In genomic region chr14:89367449-89368120, GRCh38 we compare ENCODE assay signal across 13 cellular contexts. TPM values are rescaled to one million over a fixed set of nuclear protein-coding genes. Genes with fewer than 3 reads are reported as not detected.
DNase-seq lines count a peak whose midpoint lies in the region; TF ChIP-seq lines count a peak whose summit lies in the region.
"Had no signal": no experiment of that assay in that cellular context is flagged by ENCODE, and none has a peak within 500 bp of the region (broad histone marks: within the 10 kb centered on the region; RNA-seq: fewer than 3 reads in every experiment).

No MANE protein-coding gene starts in this region.

- no peak for TF ChIP-seq CTCF in AG04450 (IDR thresholded peaks at IDR 0.05; ENCODE audit: low read depth, low read length)
- TF ChIP-seq CTCF in endodermal cell (conservative IDR thresholded peaks at IDR 0.05) = no peak
- no peak for TF ChIP-seq CTCF in nephron progenitor cell (IDR thresholded peaks at IDR 0.05)

- no peaks in the 10 kb centered on the region for H3K27me3 Mint-ChIP-seq in endodermal cell (ENCODE audit: insufficient read depth)
- no peaks in the 10 kb centered on the region for H3K27me3 Mint-ChIP-seq in nephron progenitor cell (ENCODE audit: low read depth, poor library complexity)

- H3K27ac Mint-ChIP-seq in endodermal cell (peak overlapping the region; percentile 57), nephron progenitor cell (peak overlapping the region; percentile 86)

- H3K9me3 ChIP-seq in AG04450 (ENCODE audit: control insufficient read depth, insufficient read depth, low read length) (no peaks in the 10 kb centered on the region), endodermal cell (ENCODE audit: control insufficient read depth, low read length) (peaks cover 6% of the 10 kb centered on the region)
- H3K9me3 ChIP-seq: HAP-1 had no signal

- no peak for DNase-seq in AG04450 (ENCODE audit: low read depth, low spot score)
- peak; percentile 46 for DNase-seq in NCI-H510A treated with DMSO at 0.1 percent for 48 hours (lab: John Stamatoyannopoulos, UW)
- DNase-seq in endodermal cell = no peak
- no peak for DNase-seq in nephron progenitor cell
- DNase-seq in GM19238 (ENCODE audit: insufficient read length, low spot score) = no peak
- no peak for DNase-seq in stimulated activated CD4-positive, alpha-beta T cell treated with anti-CD3 and anti-CD28 coated beads, Interleukin-4, amount 100 ng/mL, for 24 hours
- DNase-seq in stimulated activated CD8-positive, alpha-beta memory T cell treated with anti-CD3 and anti-CD28 coated beads, Interleukin-4, amount 100 ng/mL, for 48 hours = no peak
- no peak for DNase-seq in NCI-H1436 treated with DMSO at 0.1 percent for 48 hours (lab: John Stamatoyannopoulos, UW)
- DNase-seq: mesendoderm, NCI-H2107 had no signal

- H3K4me1 ChIP-seq in endodermal cell (ENCODE audit: control insufficient read depth, insufficient read depth, low read length) = peaks cover 8% of the 10 kb centered on the region

- H3K36me3 Mint-ChIP-seq in endodermal cell (ENCODE audit: low read depth) = peaks cover 13% of the 10 kb centered on the region
- peaks cover 41% of the 10 kb centered on the region for H3K36me3 Mint-ChIP-seq in nephron progenitor cell (ENCODE audit: low read depth)

- POLR2A ChIA-PET in AG04450 (lab: Yijun Ruan, JAX) = no interaction called here

- peaks cover 58% of the 10 kb centered on the region for H3K4me1 Mint-ChIP-seq in endodermal cell
- H3K4me1 Mint-ChIP-seq in nephron progenitor cell = peaks cover 67% of the 10 kb centered on the region

- H3K4me3 ChIP-seq in AG04450 (ENCODE audit: low read depth, low read length) = no peak overlapping the region
- H3K4me3 ChIP-seq in endodermal cell (ENCODE audit: low read length) = no peak overlapping the region
- H3K4me3 ChIP-seq: HAP-1 had no signal

- WGBS in endodermal cell (ENCODE audit: insufficient coverage in 1 of 2, insufficient read length in 1 of 2), 2 experiments = 84 to 88% methylated on average over 11 to 18 of the region's 18 CpGs

- no peak overlapping the region for H3K4me3 Mint-ChIP-seq in endodermal cell
- no peak overlapping the region for H3K4me3 Mint-ChIP-seq in nephron progenitor cell

- peak overlapping the region; percentile 11 for H3K27ac ChIP-seq in AG04450 (ENCODE audit: low read depth, low read length)
- no peak overlapping the region for H3K27ac ChIP-seq in endodermal cell (ENCODE audit: low read depth, low read length)
- H3K27ac ChIP-seq: KMS-11 had no signal

- CTCF ChIA-PET in AG04450 (lab: Charles Lee) = no interaction called here

- H3K9me3 Mint-ChIP-seq in endodermal cell (no peaks in the 10 kb centered on the region), nephron progenitor cell (peaks cover 21% of the 10 kb centered on the region)
- H3K9me3 Mint-ChIP-seq: activated T-helper 2 cell treated with anti-CD3 and anti-CD28 coated beads, Interferon-gamma antibody, Interleukin-2, Interleukin-4, amounts not matched to agents 10 μg/mL and 5 μg/mL and 100 μg/mL, durations not matched to agents 14 hours and 24 hours and 36 hours had no signal

- H3K27me3 ChIP-seq in AG04450 (ENCODE audit: control insufficient read depth, insufficient read depth, low read length) (no peaks in the 10 kb centered on the region), endodermal cell (ENCODE audit: control insufficient read depth, insufficient read depth, low read length, poor library complexity, severe bottlenecking) (no peaks in the 10 kb centered on the region)

- no peaks in the 10 kb centered on the region for H3K36me3 ChIP-seq in endodermal cell (ENCODE audit: control insufficient read depth, insufficient read depth, low read length)
- H3K36me3 ChIP-seq: HAP-1 had no signal

- no peak overlapping the region for H3K9ac ChIP-seq in endodermal cell (ENCODE audit: extremely low read depth, low read length, poor library complexity, severe bottlenecking)
- H3K9ac ChIP-seq: KMS-11 had no signal

RNA-seq across cellular contexts. Expression of gene FOXN3, which starts 49.4 kb away (rescaled TPM):
- polyA plus RNA-seq in AG04450 (2011; rRNA removed) = 41.8 and 46.5 TPM in 2 replicates
- 67.8 and 89.4 TPM in 2 replicates for polyA minus RNA-seq in AG04450 (2011; rRNA and poly(A)+ RNA removed)
- total RNA-seq in endodermal cell = 10 to 100 TPM; 61.2 to 84.1 TPM
- 44.3 TPM for polyA plus RNA-seq in endodermal cell (2013, experiment 1 of 2)
- polyA plus RNA-seq in endodermal cell (2013, experiment 2 of 2) = 37.3 TPM
